30 cellular contexts compared by ENCODE assay signal in the genomic region with DNA sequence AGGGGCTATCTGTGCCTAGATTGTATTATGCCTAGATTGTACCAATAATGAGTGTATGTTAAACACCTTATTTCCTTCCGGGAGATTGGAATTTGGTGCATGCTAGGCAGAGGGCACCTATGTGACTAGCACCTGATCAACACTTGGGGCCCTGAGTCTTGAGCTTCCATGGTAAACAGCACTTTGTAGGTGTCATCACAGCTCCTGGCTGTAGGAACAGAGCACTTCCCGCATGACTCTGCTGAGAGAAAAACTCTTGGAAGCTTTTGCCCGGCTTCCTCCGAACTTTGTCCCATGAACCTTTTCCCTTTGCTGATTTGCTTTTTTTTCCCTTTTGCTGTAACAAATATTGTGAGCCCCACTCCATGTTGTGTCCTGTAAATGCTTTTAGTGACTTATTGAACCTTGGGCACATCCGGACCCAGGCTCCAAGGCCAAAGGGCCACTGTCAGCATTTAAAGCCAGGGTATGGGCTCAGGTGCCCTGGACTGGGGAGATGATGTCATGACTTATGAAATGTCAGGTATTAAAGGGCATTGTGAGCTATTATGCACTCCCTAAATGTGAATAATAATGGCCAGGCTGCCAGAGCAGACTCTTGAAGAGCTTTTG.
"Had no signal": no experiment of that assay in that cellular context is flagged by ENCODE, and none has a peak within 500 bp of the region (broad histone marks: within the 10 kb centered on the region; RNA-seq: fewer than 3 reads in every experiment).

No MANE protein-coding gene starts in this region.

- FAIRE-seq: endothelial cell of umbilical vein, islet of Langerhans had no signal

- H3K36me3 ChIP-seq: colonic mucosa, esophagus muscularis mucosa, gastroesophageal sphincter, heart left ventricle, left ventricle myocardium inferior, lower lobe of right lung, ovary, stomach, thyroid gland, vagina had no signal

- H3K4me3 ChIP-seq: colonic mucosa, esophagus muscularis mucosa, gastroesophageal sphincter, heart left ventricle, left ventricle myocardium inferior, lower lobe of right lung, mucosa of descending colon, ovary, psoas muscle, skin epidermis, stomach, thyroid gland, vagina had no signal

- DNase-seq: colonic mucosa; effector CD8-positive, alpha-beta T cell; foreskin keratinocyte; heart left ventricle; hippocampal formation; left cardiac atrium; left ventricle myocardium inferior; lower lobe of right lung; mucosa of descending colon; naive B cell; occipital lobe; ovary; posterior cingulate gyrus; psoas muscle; right cardiac atrium; stimulated activated CD4-positive, alpha-beta T cell treated with anti-CD3 and anti-CD28 coated beads, Interleukin-1b, Interleukin-23, amount 100 ng/mL, for 48 hours; stimulated activated CD4-positive, alpha-beta T cell treated with anti-CD3 and anti-CD28 coated beads, Interleukin-4, amount 100 ng/mL, for 1 hour; stimulated activated CD8-positive, alpha-beta memory T cell treated with anti-CD3 and anti-CD28 coated beads, Interleukin-4, amount 100 ng/mL, for 48 hours; stimulated activated naive CD4-positive, alpha-beta T cell treated with Interleukin-2 at 50 U/mL for 16 hours; stomach; thyroid gland; trophoblast cell had no signal

- H3K9me3 Mint-ChIP-seq: dendritic cell treated with granulocyte-macrophage colony-stimulating factor and Interleukin-4, amounts not matched to agents 40 ng/mL and 50 ng/mL, for 4 days; natural killer cell treated with Interleukin-12 subunit alpha and Interleukin-12 subunit beta and Interleukin-15 and Interleukin-18, amount 100 ng/mL, for 72 hours had no signal

- H3K27ac ChIP-seq: colonic mucosa, esophagus muscularis mucosa, foreskin keratinocyte, gastroesophageal sphincter, heart left ventricle, left ventricle myocardium inferior, lower lobe of right lung, ovary, psoas muscle, skin epidermis, stomach, thyroid gland, vagina had no signal

- H3K4me1 Mint-ChIP-seq: naive B cell had no signal

- ATAC-seq: foreskin keratinocyte, gastroesophageal sphincter, heart left ventricle, lower lobe of right lung, mucosa of descending colon, psoas muscle, right cardiac atrium had no signal

- H3K27ac Mint-ChIP-seq: dendritic cell treated with granulocyte-macrophage colony-stimulating factor and Interleukin-4, amounts not matched to agents 40 ng/mL and 50 ng/mL, for 4 days; natural killer cell treated with Interleukin-12 subunit alpha and Interleukin-12 subunit beta and Interleukin-15 and Interleukin-18, amount 100 ng/mL, for 72 hours had no signal

- H3K36me3 Mint-ChIP-seq: naive B cell; natural killer cell treated with Interleukin-12 subunit alpha and Interleukin-12 subunit beta and Interleukin-15 and Interleukin-18, amount 100 ng/mL, for 72 hours had no signal

- H3K4me1 ChIP-seq: colonic mucosa, esophagus muscularis mucosa, gastroesophageal sphincter, left ventricle myocardium inferior, lower lobe of right lung, psoas muscle, stomach, vagina had no signal

- H3K27me3 ChIP-seq: colonic mucosa, esophagus muscularis mucosa, foreskin keratinocyte, gastroesophageal sphincter, ovary, thyroid gland, vagina had no signal

- H3K9me3 ChIP-seq: colonic mucosa, esophagus muscularis mucosa, gastroesophageal sphincter, heart left ventricle, left ventricle myocardium inferior, lower lobe of right lung, mucosa of descending colon, ovary, psoas muscle, stomach, thyroid gland, vagina had no signal

- H3K4me3 Mint-ChIP-seq: dendritic cell treated with granulocyte-macrophage colony-stimulating factor and Interleukin-4, amounts not matched to agents 40 ng/mL and 50 ng/mL, for 4 days; naive B cell; natural killer cell treated with Interleukin-12 subunit alpha and Interleukin-12 subunit beta and Interleukin-15 and Interleukin-18, amount 100 ng/mL, for 72 hours had no signal
